ENCODE assay signal across 1 cellular context in genomic region chr2:27442981-27443323, GRCh38.
TF ChIP-seq lines count a peak whose summit lies in the region.

No MANE protein-coding gene starts in this region.

TF ChIP-seq in IMR-90, 13 proteins besides CTCF, POLR2A, EP300 and RAD21:
- TF ChIP-seq FOS (IDR thresholded peaks at IDR 0.05; ENCODE audit: low read depth, low read length) (no peak), CHD1 (IDR thresholded peaks at IDR 0.05; ENCODE audit: low read depth, low read length) (no peak)
- TF ChIP-seq, protein P1, sequence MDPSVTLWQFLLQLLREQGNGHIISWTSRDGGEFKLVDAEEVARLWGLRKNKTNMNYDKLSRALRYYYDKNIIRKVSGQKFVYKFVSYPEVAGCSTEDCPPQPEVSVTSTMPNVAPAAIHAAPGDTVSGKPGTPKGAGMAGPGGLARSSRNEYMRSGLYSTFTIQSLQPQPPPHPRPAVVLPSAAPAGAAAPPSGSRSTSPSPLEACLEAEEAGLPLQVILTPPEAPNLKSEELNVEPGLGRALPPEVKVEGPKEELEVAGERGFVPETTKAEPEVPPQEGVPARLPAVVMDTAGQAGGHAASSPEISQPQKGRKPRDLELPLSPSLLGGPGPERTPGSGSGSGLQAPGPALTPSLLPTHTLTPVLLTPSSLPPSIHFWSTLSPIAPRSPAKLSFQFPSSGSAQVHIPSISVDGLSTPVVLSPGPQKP (IDR thresholded peaks at IDR 0.05; ENCODE audit: borderline replicate concordance, low read depth, low read length), result no peak
TF ChIP-seq in IMR-90: peak in this region for 0.
